14 cellular contexts compared by ENCODE assay signal in the genomic region with DNA sequence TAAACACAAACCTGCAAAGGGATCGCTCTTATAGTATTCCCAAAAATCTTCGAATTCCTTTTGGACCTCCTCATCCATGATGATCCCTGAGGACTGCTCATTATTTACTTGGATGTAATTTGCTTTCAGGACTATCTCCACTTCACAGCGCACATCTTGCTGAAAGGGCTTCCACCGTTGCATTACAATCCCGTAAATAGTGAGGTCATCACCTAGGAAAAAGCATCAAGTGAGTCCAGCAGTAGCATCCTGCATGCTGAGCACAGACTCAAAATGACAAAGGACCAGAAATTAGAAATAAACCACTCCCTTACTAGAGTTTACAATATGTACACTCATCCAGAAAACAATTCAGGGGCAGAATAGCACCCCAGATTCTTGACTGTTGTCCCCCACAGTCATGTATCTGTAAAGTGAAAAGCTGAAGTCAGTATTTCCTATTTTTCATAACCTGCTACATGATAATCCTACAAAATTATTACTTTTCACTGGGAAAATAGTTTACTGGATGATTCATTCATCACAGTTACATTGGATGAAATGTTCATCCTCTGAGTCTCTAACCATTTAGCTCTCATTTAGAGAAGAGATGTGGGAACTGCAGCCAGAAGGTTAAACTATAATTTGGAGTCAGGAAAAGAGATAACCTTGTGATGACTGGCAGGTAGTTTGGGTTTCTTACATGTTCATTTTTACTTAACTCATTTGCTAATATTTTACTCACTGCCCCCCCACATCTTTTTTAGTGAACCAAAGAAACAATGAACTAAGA.
"Had no signal": no experiment of that assay in that cellular context is flagged by ENCODE, and none has a peak within 500 bp of the region (broad histone marks: within the 10 kb centered on the region; RNA-seq: fewer than 3 reads in every experiment).

No MANE protein-coding gene starts in this region.

- H3K9me3 Mint-ChIP-seq: activated CD4-positive, alpha-beta memory T cell treated with anti-CD3 and anti-CD28 coated beads for 36 hours; activated naive CD4-positive, alpha-beta T cell treated with anti-CD3 and anti-CD28 coated beads, Interleukin-2, amount 50 U/mL, for 24 hours; activated T-cell treated with anti-CD3 and anti-CD28 coated beads, Interleukin-2, amount 50 U/mL, for 4 hours; naive thymus-derived CD8-positive, alpha-beta T cell had no signal

- H3K4me3 Mint-ChIP-seq: activated CD4-positive, alpha-beta memory T cell treated with anti-CD3 and anti-CD28 coated beads for 36 hours; activated naive CD4-positive, alpha-beta T cell treated with anti-CD3 and anti-CD28 coated beads, Interleukin-2, amount 50 U/mL, for 24 hours; activated T-cell treated with anti-CD3 and anti-CD28 coated beads, Interleukin-2, amount 50 U/mL, for 4 hours; naive thymus-derived CD8-positive, alpha-beta T cell had no signal

- H3K27me3 Mint-ChIP-seq: activated CD4-positive, alpha-beta memory T cell treated with anti-CD3 and anti-CD28 coated beads for 36 hours; activated naive CD4-positive, alpha-beta T cell treated with anti-CD3 and anti-CD28 coated beads, Interleukin-2, amount 50 U/mL, for 24 hours; naive thymus-derived CD8-positive, alpha-beta T cell had no signal

- DNase-seq: activated CD4-positive, alpha-beta memory T cell treated with anti-CD3 and anti-CD28 coated beads for 36 hours; activated CD4-positive, alpha-beta T cell treated with anti-CD3 and anti-CD28 coated beads for 1 hour; activated effector memory CD4-positive, alpha-beta T cell treated with Interleukin-2 at 50 U/mL for 16 hours; activated T-cell treated with anti-CD3 and anti-CD28 coated beads, Interleukin-2, amount 50 U/mL, for 4 hours; adrenal gland; erythroblast; islet precursor cell; left lung; naive thymus-derived CD8-positive, alpha-beta T cell; posterior cingulate gyrus; stimulated activated CD4-positive, alpha-beta T cell treated with anti-CD3 and anti-CD28 coated beads, Interleukin-4, amount 100 ng/mL, for 24 hours; stimulated activated naive CD4-positive, alpha-beta T cell treated with Interleukin-2 at 50 U/mL for 16 hours; substantia nigra had no signal

- H3K27ac Mint-ChIP-seq: activated CD4-positive, alpha-beta memory T cell treated with anti-CD3 and anti-CD28 coated beads for 36 hours; activated naive CD4-positive, alpha-beta T cell treated with anti-CD3 and anti-CD28 coated beads, Interleukin-2, amount 50 U/mL, for 24 hours had no signal
